8 cellular contexts compared by ENCODE assay signal in the genomic region with DNA sequence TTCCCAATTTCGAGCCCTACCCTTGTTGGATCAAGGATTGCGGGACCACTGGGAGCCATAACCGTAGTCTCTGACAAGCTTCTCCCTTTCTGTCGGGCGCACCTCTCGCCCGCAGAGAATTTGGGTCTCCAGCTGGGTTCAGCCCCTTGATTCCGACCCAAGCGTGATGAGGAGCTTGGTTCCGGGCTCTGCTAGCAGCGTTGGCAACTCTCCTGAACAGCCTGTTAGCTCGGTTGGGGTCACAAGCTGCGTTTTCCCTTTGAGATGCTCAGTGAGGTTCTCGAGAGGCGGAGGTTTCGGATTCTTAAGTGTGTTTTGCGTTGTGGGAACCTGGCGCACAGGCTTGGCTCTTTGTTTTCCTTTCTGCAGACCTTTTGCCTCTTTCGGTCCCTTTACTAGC. TPM values are rescaled to one million over a fixed set of nuclear protein-coding genes. Genes with fewer than 3 reads are reported as not detected.
DNase-seq lines count a peak whose midpoint lies in the region; TF ChIP-seq lines count a peak whose summit lies in the region.

No MANE protein-coding gene starts in this region.

- no peak overlapping the region for H4K8ac ChIP-seq in mesendoderm (ENCODE audit: low read depth, low read length)

- H3K27ac ChIP-seq in Peyer's patch: peak overlapping the region; percentile 76 to 96 (median 88)
- H3K27ac ChIP-seq in colonic mucosa: peak overlapping the region; percentile 76
- H3K27ac ChIP-seq in mesendoderm (ENCODE audit: low read depth, low read length): no peak overlapping the region
- peak overlapping the region; percentile 78 for H3K27ac ChIP-seq in vagina

- peak overlapping the region; percentile 95 for H3K56ac ChIP-seq in mesendoderm (ENCODE audit: low read length)

- H3K4me1 ChIP-seq in Peyer's patch: peaks cover 0 to 13% (median 5%) of the 10 kb centered on the region in 4 donors
- H3K4me1 ChIP-seq in colonic mucosa: peaks cover 4% of the 10 kb centered on the region
- H3K4me1 ChIP-seq in mesendoderm (ENCODE audit: control insufficient read depth, low read depth, low read length): peaks cover 3% of the 10 kb centered on the region
- peaks cover 10% of the 10 kb centered on the region for H3K4me1 ChIP-seq in vagina

- H3K27me3 ChIP-seq in Peyer's patch (no peaks in the 10 kb centered on the region), colonic mucosa (no peaks in the 10 kb centered on the region), mesendoderm (ENCODE audit: insufficient read depth, low read length, poor library complexity) (no peaks in the 10 kb centered on the region), vagina (no peaks in the 10 kb centered on the region)

- no peak for TF ChIP-seq POLR2A in Peyer's patch (IDR thresholded peaks at IDR 0.05)
- no peak for TF ChIP-seq POLR2A in vagina (IDR thresholded peaks at IDR 0.05)

- H3K4me3 ChIP-seq in Peyer's patch: peak overlapping the region; percentile 87 to 97 (median 88)
- peak overlapping the region; percentile 98 for H3K4me3 ChIP-seq in colonic mucosa
- H3K4me3 ChIP-seq in mesendoderm (ENCODE audit: low read length): peak overlapping the region; percentile 97
- peak overlapping the region; percentile 62 to 94 for H3K4me3 ChIP-seq in vagina

- H3K4ac ChIP-seq in mesendoderm (ENCODE audit: low read depth, low read length): peak overlapping the region; percentile 5

- DNase-seq in NCI-H1417 (lab: John Stamatoyannopoulos, UW) (peak; percentile 2 to 39 (median 7)), NCI-H1417 treated with DMSO at 0.1 percent for 48 hours (lab: John Stamatoyannopoulos, UW) (no peak), Peyer's patch (no peak), colonic mucosa (no peak), mesendoderm (peak; percentile 18), vagina (ENCODE audit: extremely low spot score in 2 of 2) (no peak), NCI-H524 (lab: John Stamatoyannopoulos, UW) (no peak), D341Med (ENCODE audit: low spot score) (no peak)

- H3K4me2 ChIP-seq in mesendoderm (ENCODE audit: low read length): peak overlapping the region; percentile 100

- no peak overlapping the region for H4K5ac ChIP-seq in mesendoderm (ENCODE audit: low read length)

- H3K18ac ChIP-seq in mesendoderm (ENCODE audit: low read length): no peak overlapping the region

- H3K79me1 ChIP-seq in mesendoderm (ENCODE audit: low read length): peaks cover 13% of the 10 kb centered on the region

- no peak overlapping the region for H2BK5ac ChIP-seq in mesendoderm (ENCODE audit: low read length)

- intact Hi-C loops in colonic mucosa (cut with DNase I) (no loop called here), vagina (cut with DNase I) (no loop called here)

- H2BK15ac ChIP-seq in mesendoderm (replicated peaks; ENCODE audit: low read depth): no peak overlapping the region

- H3K9me3 ChIP-seq in Peyer's patch (no peaks in the 10 kb centered on the region), colonic mucosa (no peaks in the 10 kb centered on the region), vagina (no peaks in the 10 kb centered on the region)

- WGBS in mesendoderm (ENCODE audit: extremely low coverage, insufficient coverage, low lambda C conversion rate): no CpG with 5 or more reads among the region's 19 CpGs

- H2AK5ac ChIP-seq in mesendoderm (ENCODE audit: low read length): no peak overlapping the region

- no peak for TF ChIP-seq CTCF in Peyer's patch (IDR thresholded peaks at IDR 0.05)
- TF ChIP-seq CTCF in colonic mucosa (IDR thresholded peaks at IDR 0.05): no peak
- no peak for TF ChIP-seq CTCF in vagina (IDR thresholded peaks at IDR 0.05)

- peaks cover 17% of the 10 kb centered on the region for H3K79me2 ChIP-seq in mesendoderm (ENCODE audit: control insufficient read depth, insufficient read depth, low read length)

- H3K36me3 ChIP-seq in Peyer's patch (peaks cover 0 to 36% (median 0%) of the 10 kb centered on the region in 3 donors), colonic mucosa (no peaks in the 10 kb centered on the region), mesendoderm (ENCODE audit: control insufficient read depth, insufficient read depth, low read length) (peaks cover 9% of the 10 kb centered on the region), vagina (peaks cover 0 to 26% of the 10 kb centered on the region in 2 donors)

- H3K9ac ChIP-seq in colonic mucosa (ENCODE audit: low read depth in 2 of 2, low read length in 2 of 2) (peak overlapping the region; percentile 89 to 96), mesendoderm (ENCODE audit: low read length) (peak overlapping the region; percentile 73)

- no peak overlapping the region for H2BK120ac ChIP-seq in mesendoderm (ENCODE audit: low read depth, low read length)

- no peak overlapping the region for H3K23ac ChIP-seq in mesendoderm (ENCODE audit: low read length)

RNA-seq across cellular contexts. Expression of a gene that starts 0.7 kb away (rescaled TPM):
- 10 to 100 TPM; 14.0 to 40.2 (median 22.5) TPM for total RNA-seq in Peyer's patch
- total RNA-seq in colonic mucosa: 10 to 100 TPM; 19.4 to 26.1 TPM
- 11.1 TPM for polyA plus RNA-seq in mesendoderm (2013, experiment 1 of 2)
- 10.8 TPM for polyA plus RNA-seq in mesendoderm (2013, experiment 2 of 2)
- 15.0 TPM for total RNA-seq in vagina

RNA-seq across cellular contexts. Expression of a gene that starts 37.5 kb away (rescaled TPM):
- 10 to 100 TPM; 16.5 to 22.0 (median 19.3) TPM for total RNA-seq in Peyer's patch
- total RNA-seq in colonic mucosa: 10 to 100 TPM in 1 of 2 donors, 1 to 10 TPM in 1; 6.3 to 10.1 TPM
- polyA plus RNA-seq in mesendoderm (2013, experiment 1 of 2): 7.0 TPM
- polyA plus RNA-seq in mesendoderm (2013, experiment 2 of 2): 7.3 TPM
- 8.8 TPM for total RNA-seq in vagina

RNA-seq across cellular contexts. Expression of a gene that starts 37.8 kb away (rescaled TPM):
- total RNA-seq in Peyer's patch (100 to 1,000 TPM; 113 to 153 (median 137) TPM), colonic mucosa (100 to 1,000 TPM; 101 to 102 TPM), vagina (116 TPM)
- 39.1 TPM for polyA plus RNA-seq in mesendoderm (2013, experiment 1 of 2)
- 38.6 TPM for polyA plus RNA-seq in mesendoderm (2013, experiment 2 of 2)

RNA-seq across cellular contexts. Expression of a gene that starts 48.9 kb away (rescaled TPM):
- total RNA-seq in Peyer's patch (100 to 1,000 TPM; 228 to 274 (median 261) TPM), colonic mucosa (100 to 1,000 TPM; 180 to 304 TPM), vagina (159 TPM)
- 99.3 TPM for polyA plus RNA-seq in mesendoderm (2013, experiment 1 of 2)
- 99.2 TPM for polyA plus RNA-seq in mesendoderm (2013, experiment 2 of 2)

Comparison
In these comparisons a context has a peak if more than half of its experiments do, and no peak if none do; other contexts are left out.
1. DNase-seq: peak in NCI-H1417 (3 of 3) and mesendoderm (single experiment); none in NCI-H1417 treated with DMSO at 0.1 percent for 48 hours (single experiment), Peyer's patch (0 of 3), colonic mucosa (single experiment), vagina (0 of 2), NCI-H524 (0 of 2) and D341Med (single experiment).
2. Peak in every context shown above with its lines, with median percentiles within 50 percentile points of each other: H3K4me3 ChIP-seq.